In genomic region chr9:88976888-88977257, GRCh38 we compare ENCODE assay signal across 21 cellular contexts. TPM values are rescaled to one million over a fixed set of nuclear protein-coding genes. Genes with fewer than 3 reads are reported as not detected.
"Had no signal": no experiment of that assay in that cellular context is flagged by ENCODE, and none has a peak within 500 bp of the region (broad histone marks: within the 10 kb centered on the region; RNA-seq: fewer than 3 reads in every experiment).

No MANE protein-coding gene starts in this region.

- H3K4me1 Mint-ChIP-seq: mesothelial cell of epicardium; naive thymus-derived CD8-positive, alpha-beta T cell had no signal

- H3K9me3 Mint-ChIP-seq: activated CD4-positive, alpha-beta memory T cell treated with anti-CD3 and anti-CD28 coated beads for 36 hours; activated naive CD4-positive, alpha-beta T cell treated with anti-CD3 and anti-CD28 coated beads for 36 hours; activated T-cell treated with anti-CD3 and anti-CD28 coated beads, Interleukin-2, amount 50 U/mL, for 24 hours; naive thymus-derived CD8-positive, alpha-beta T cell; T-helper 2 cell treated with Interferon-gamma antibody and Interleukin-4, amounts not matched to agents 5 μg/mL and 100 μg/mL, for 36 hours had no signal

- H3K36me3 Mint-ChIP-seq: activated CD4-positive, alpha-beta memory T cell treated with anti-CD3 and anti-CD28 coated beads for 36 hours; brain; mesothelial cell of epicardium; naive thymus-derived CD8-positive, alpha-beta T cell had no signal

- H3K4me3 Mint-ChIP-seq: activated CD4-positive, alpha-beta memory T cell treated with anti-CD3 and anti-CD28 coated beads for 36 hours; activated naive CD4-positive, alpha-beta T cell treated with anti-CD3 and anti-CD28 coated beads for 36 hours; activated T-cell treated with anti-CD3 and anti-CD28 coated beads, Interleukin-2, amount 50 U/mL, for 24 hours; brain; mesothelial cell of epicardium; naive thymus-derived CD8-positive, alpha-beta T cell; T-helper 2 cell treated with Interferon-gamma antibody and Interleukin-4, amounts not matched to agents 5 μg/mL and 100 μg/mL, for 36 hours had no signal

- H3K27ac Mint-ChIP-seq: activated CD4-positive, alpha-beta memory T cell treated with anti-CD3 and anti-CD28 coated beads for 36 hours; activated naive CD4-positive, alpha-beta T cell treated with anti-CD3 and anti-CD28 coated beads for 36 hours; activated T-cell treated with anti-CD3 and anti-CD28 coated beads, Interleukin-2, amount 50 U/mL, for 24 hours; brain; mesothelial cell of epicardium; naive thymus-derived CD8-positive, alpha-beta T cell; T-helper 2 cell treated with Interferon-gamma antibody and Interleukin-4, amounts not matched to agents 5 μg/mL and 100 μg/mL, for 36 hours had no signal

- DNase-seq: activated CD4-positive, alpha-beta T cell treated with anti-CD3 and anti-CD28 coated beads for 1 hour; activated effector memory CD4-positive, alpha-beta T cell treated with Interleukin-2 at 50 U/mL for 16 hours; activated naive CD4-positive, alpha-beta T cell treated with anti-CD3 and anti-CD28 coated beads for 36 hours; activated T-cell treated with anti-CD3 and anti-CD28 coated beads, Interleukin-2, amount 50 U/mL, for 24 hours; aorta; caudate nucleus; dermis blood vessel endothelial cell; effector memory CD4-positive, alpha-beta T cell; hippocampal formation; kidney glomerular epithelial cell; left ventricle myocardium inferior; naive thymus-derived CD8-positive, alpha-beta T cell; ovary; SK-N-SH; spleen; stimulated activated naive CD4-positive, alpha-beta T cell treated with Interleukin-2 at 50 U/mL for 16 hours had no signal

- ATAC-seq: esophagus mucosa; naive thymus-derived CD8-positive, alpha-beta T cell had no signal

RNA-seq across cellular contexts. Expression of gene S1PR3, which starts 14.4 kb away (rescaled TPM):
- total RNA-seq: naive thymus-derived CD8-positive, alpha-beta T cell had no signal
